In the genomic region with DNA sequence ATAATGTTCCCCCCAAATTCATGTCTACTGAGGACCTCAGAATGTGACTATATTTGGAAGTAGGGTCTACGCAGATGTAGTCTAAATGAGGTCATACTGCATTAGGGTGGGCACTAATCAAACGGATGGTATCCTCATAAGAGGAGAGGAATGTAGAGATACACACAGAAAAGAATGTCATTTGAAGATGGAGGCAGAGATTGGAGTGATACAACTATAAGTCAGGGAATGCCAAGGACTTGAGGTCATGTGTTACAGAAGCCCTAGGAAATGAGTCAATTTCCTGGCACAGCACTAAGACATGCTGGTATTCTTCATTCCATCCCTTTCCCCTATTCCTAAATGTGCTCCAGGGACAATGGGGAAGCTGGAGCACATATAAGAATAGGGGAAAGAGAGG, we compare ENCODE assay signal across 9 cellular contexts. TPM values are rescaled to one million over a fixed set of nuclear protein-coding genes. Genes with fewer than 3 reads are reported as not detected.
DNase-seq lines count a peak whose midpoint lies in the region; ATAC-seq and TF ChIP-seq lines count a peak whose summit lies in the region.
"Had no signal": no experiment of that assay in that cellular context is flagged by ENCODE, and none has a peak within 500 bp of the region (broad histone marks: within the 10 kb centered on the region; RNA-seq: fewer than 3 reads in every experiment).

No MANE protein-coding gene starts in this region.

- no peak overlapping the region for H3K4me3 ChIP-seq in CD8-positive, alpha-beta memory T cell (ENCODE audit: low read length)
- peak overlapping the region; percentile 53; the same call in 1 of the 2 replicates for H3K4me3 ChIP-seq in PC-9

- H3K9me2 ChIP-seq in PC-9 (ENCODE audit: insufficient read depth): no peaks in the 10 kb centered on the region

- peaks cover 27% of the 10 kb centered on the region for H3F3A ChIP-seq in PC-9 (ENCODE audit: insufficient read depth, low read depth)

- intact Hi-C loops in PC-9 (cut with micrococcal nuclease; ENCODE audit: unreplicated experiment): no loop called here

- peak overlapping the region in 4 of 7 donors; percentile 35 to 90 (median 81) for H3K4me3 Mint-ChIP-seq in CD8-positive, alpha-beta memory T cell
- no peak overlapping the region for H3K4me3 Mint-ChIP-seq in endothelial cell (ENCODE audit: unreplicated experiment)
- peak overlapping the region; percentile 69 for H3K4me3 Mint-ChIP-seq in osteocyte (ENCODE audit: unreplicated experiment)

- peaks cover 0 to 7% (median 0%) of the 10 kb centered on the region in 3 donors for H3K36me3 Mint-ChIP-seq in CD8-positive, alpha-beta memory T cell
- H3K36me3 Mint-ChIP-seq in endothelial cell (ENCODE audit: low read depth, unreplicated experiment) (no peaks in the 10 kb centered on the region), osteocyte (ENCODE audit: unreplicated experiment) (peaks cover 3% of the 10 kb centered on the region)

- H2AFZ ChIP-seq in PC-9: no peak overlapping the region

- ATAC-seq in HG03354 (IDR thresholded peaks at IDR 0.05; ENCODE audit: poor library complexity, severe bottlenecking, unreplicated experiment): no peak
- ATAC-seq in GM18867 (IDR thresholded peaks at IDR 0.05; ENCODE audit: unreplicated experiment): no peak

- CTCF ChIA-PET in CD8-positive, alpha-beta memory T cell (lab: Charles Lee): interaction anchor here (0.5 kb wide), 1 partner anchor 27 kb away, joined by 3 read pairs; no protein-coding TSS in a partner anchor
- CTCF ChIA-PET in PC-9 (lab: Charles Lee): no interaction called here

- peak overlapping the region in 7 of 8 donors; percentile 21 to 94 (median 91) for H3K27ac Mint-ChIP-seq in CD8-positive, alpha-beta memory T cell
- peak overlapping the region; percentile 4 for H3K27ac Mint-ChIP-seq in endothelial cell (ENCODE audit: unreplicated experiment)
- peak overlapping the region; percentile 93 for H3K27ac Mint-ChIP-seq in osteocyte (ENCODE audit: unreplicated experiment)

- H3K9me3 ChIP-seq in CD8-positive, alpha-beta memory T cell (ENCODE audit: low read length): no peaks in the 10 kb centered on the region
- no peaks in the 10 kb centered on the region for H3K9me3 ChIP-seq in PC-9 (ENCODE audit: insufficient read depth, low read depth)

- POLR2A ChIA-PET in CD8-positive, alpha-beta memory T cell (lab: Charles Lee): no interaction called here
- POLR2A ChIA-PET in PC-9 (lab: Charles Lee; ENCODE audit: unreplicated experiment): no interaction called here

- H3K27ac ChIP-seq in CD8-positive, alpha-beta memory T cell (ENCODE audit: low read depth, low read length): no peak overlapping the region
- H3K27ac ChIP-seq in PC-9: peak overlapping the region; percentile 90

- no peaks in the 10 kb centered on the region for H3K27me3 ChIP-seq in CD8-positive, alpha-beta memory T cell (ENCODE audit: insufficient read depth, low read length, poor library complexity, severe bottlenecking)
- H3K27me3 ChIP-seq in PC-9 (ENCODE audit: insufficient read depth, low read depth): no peaks in the 10 kb centered on the region

- H3K4me1 Mint-ChIP-seq in CD8-positive, alpha-beta memory T cell: peaks cover 36 to 57% (median 46%) of the 10 kb centered on the region in 3 donors
- peaks cover 45% of the 10 kb centered on the region for H3K4me1 Mint-ChIP-seq in endothelial cell (ENCODE audit: unreplicated experiment)
- peaks cover 36% of the 10 kb centered on the region for H3K4me1 Mint-ChIP-seq in osteocyte (ENCODE audit: unreplicated experiment)

- H3K9me3 Mint-ChIP-seq in CD8-positive, alpha-beta memory T cell: peaks cover 0 to 6% (median 4%) of the 10 kb centered on the region in 5 donors
- H3K9me3 Mint-ChIP-seq in endothelial cell (ENCODE audit: unreplicated experiment): no peaks in the 10 kb centered on the region
- peaks cover 9% of the 10 kb centered on the region for H3K9me3 Mint-ChIP-seq in osteocyte (ENCODE audit: unreplicated experiment)

- H3K4me1 ChIP-seq in CD8-positive, alpha-beta memory T cell (ENCODE audit: insufficient read depth, low read length): peaks cover 3% of the 10 kb centered on the region
- peaks cover 46% of the 10 kb centered on the region for H3K4me1 ChIP-seq in PC-9 (replicated peaks; ENCODE audit: insufficient read depth)

- H3K36me3 ChIP-seq in CD8-positive, alpha-beta memory T cell (ENCODE audit: insufficient read depth, low read length): no peaks in the 10 kb centered on the region
- H3K36me3 ChIP-seq in PC-9 (ENCODE audit: low read depth): no peaks in the 10 kb centered on the region

- H3K4me2 ChIP-seq in PC-9: peak overlapping the region; percentile 82

- no peaks in the 10 kb centered on the region for H4K20me1 ChIP-seq in PC-9 (ENCODE audit: insufficient read depth)

- no peaks in the 10 kb centered on the region for H3K79me2 ChIP-seq in PC-9 (ENCODE audit: low read depth)

- BruUV-seq in PC-9 (replicated peaks; lab: Mats Ljungman, UMichigan): no TSS peak

- no peak for DNase-seq in CD8-positive, alpha-beta memory T cell
- DNase-seq in PC-9 (peak in 1 of 2 experiments; percentile 86), endothelial cell (ENCODE audit: low spot score) (no peak), osteocyte (ENCODE audit: extremely low spot score, unreplicated experiment) (no peak), D341Med (ENCODE audit: low spot score) (no peak)
- DNase-seq in stimulated activated naive CD4-positive, alpha-beta T cell (lab: John Stamatoyannopoulos, UW): no peak
- DNase-seq: head of caudate nucleus had no signal

- peaks cover 0 to 8% of the 10 kb centered on the region in 2 donors for H3K27me3 Mint-ChIP-seq in CD8-positive, alpha-beta memory T cell
- peaks cover 2% of the 10 kb centered on the region for H3K27me3 Mint-ChIP-seq in endothelial cell (ENCODE audit: unreplicated experiment)
- no peaks in the 10 kb centered on the region for H3K27me3 Mint-ChIP-seq in osteocyte (ENCODE audit: unreplicated experiment)

- TF ChIP-seq CTCF in PC-9 (conservative IDR thresholded peaks at IDR 0.05) (no peak), endothelial cell (IDR thresholded peaks at IDR 0.05; ENCODE audit: unreplicated experiment) (no peak), osteocyte (IDR thresholded peaks at IDR 0.05) (no peak)

RNA-seq across cellular contexts. Expression of a gene that starts 0.8 kb away (rescaled TPM):
- under 1 TPM; 0.33 to 0.37 TPM for total RNA-seq in CD8-positive, alpha-beta memory T cell
- polyA plus RNA-seq in CD8-positive, alpha-beta memory T cell: not detected
- total RNA-seq in PC-9 (2021): 0.55 and 1.4 TPM in 2 replicates
- total RNA-seq in endothelial cell (ENCODE audit: unreplicated experiment): not detected
- 1.7 TPM in 2 replicates for total RNA-seq in osteocyte

RNA-seq across cellular contexts. Expression of a gene that starts 59.2 kb away (rescaled TPM):
- total RNA-seq in CD8-positive, alpha-beta memory T cell: 10 to 100 TPM; 13.2 to 17.6 TPM
- 6.1 TPM for polyA plus RNA-seq in CD8-positive, alpha-beta memory T cell
- total RNA-seq in PC-9 (2021) (2.3 and 4.4 TPM in 2 replicates), endothelial cell (ENCODE audit: unreplicated experiment) (0.56 TPM), osteocyte (0.31 and 0.43 TPM in 2 replicates)

Comparison
In these comparisons a context has a peak if more than half of its experiments do, and no peak if none do; other contexts are left out.
1. H3K27ac Mint-ChIP-seq: peak in every context shown above with its lines; median percentile 93 in osteocyte; 91 in CD8-positive, alpha-beta memory T cell; 4 in endothelial cell.